In genomic region chr1:36450919-36451305, GRCh38 we compare ENCODE assay signal across 8 cellular contexts. TPM values are rescaled to one million over a fixed set of nuclear protein-coding genes. Genes with fewer than 3 reads are reported as not detected.
DNase-seq lines count a peak whose midpoint lies in the region; ATAC-seq, FAIRE-seq and TF ChIP-seq lines count a peak whose summit lies in the region.

No MANE protein-coding gene starts in this region.

- H3K27me3 ChIP-seq in Karpas-422 (ENCODE audit: low read length) (no peaks in the 10 kb centered on the region), muscle layer of colon (ENCODE audit: control insufficient read depth in 1 of 2, insufficient read depth in 2 of 2, low read length in 2 of 2) (no peaks in the 10 kb centered on the region)

- peak overlapping the region; percentile 69 for H3K4me3 Mint-ChIP-seq in dendritic cell treated with granulocyte-macrophage colony-stimulating factor and Interleukin-4, amounts not matched to agents 40 ng/mL and 50 ng/mL, for 4 days

- TF ChIP-seq RAD21 in A549 (conservative IDR thresholded peaks at IDR 0.05 in 1 of 2, IDR thresholded peaks at IDR 0.05 in 1 of 2) = no peak

- H3K79me2 ChIP-seq in Karpas-422 (ENCODE audit: low read length) = no peaks in the 10 kb centered on the region

- H3K9me2 ChIP-seq in Karpas-422 (replicated peaks; ENCODE audit: insufficient read depth, low read length) = no peaks in the 10 kb centered on the region

- H3K4me3 ChIP-seq in A549 (peak overlapping the region; percentile 53), Karpas-422 (ENCODE audit: low read length) (peak overlapping the region; percentile 92), muscle layer of colon (ENCODE audit: low read depth in 1 of 2, low read length in 2 of 2) (peak overlapping the region; percentile 59 to 91)

- H3K4me1 ChIP-seq in A549 (peaks cover 3% of the 10 kb centered on the region; the same call in 1 of the 3 replicates), Karpas-422 (ENCODE audit: low read length) (peaks cover 17% of the 10 kb centered on the region), muscle layer of colon (ENCODE audit: insufficient read depth, low read length) (peaks cover 7% of the 10 kb centered on the region)

- no peak for FAIRE-seq in A549 (lab: Jason Lieb, UNC)

- H3K4me1 Mint-ChIP-seq in dendritic cell treated with granulocyte-macrophage colony-stimulating factor and Interleukin-4, amounts not matched to agents 40 ng/mL and 50 ng/mL, for 4 days (ENCODE audit: low read depth) = peaks cover 42% of the 10 kb centered on the region

- no peak for TF ChIP-seq POLR2A in A549 (IDR thresholded peaks at IDR 0.05; ENCODE audit: low read length)

- H3K36me3 Mint-ChIP-seq in dendritic cell treated with granulocyte-macrophage colony-stimulating factor and Interleukin-4, amounts not matched to agents 40 ng/mL and 50 ng/mL, for 4 days (ENCODE audit: low read depth) = peaks cover 17% of the 10 kb centered on the region

- H4K20me1 ChIP-seq in Karpas-422 (ENCODE audit: insufficient read depth, low read depth, low read length) = no peaks in the 10 kb centered on the region

- no peak for ATAC-seq in A549
- ATAC-seq in GM19035 (IDR thresholded peaks at IDR 0.05; ENCODE audit: unreplicated experiment) = no peak

- WGBS in A549 (ENCODE audit: missing lambda C conversion rate) = 59% methylated on average over 17 of the region's 18 CpGs

- H3K4me2 ChIP-seq in A549 (peak overlapping the region; percentile 92), Karpas-422 (ENCODE audit: low read depth, low read length, poor library complexity, severe bottlenecking) (peak overlapping the region; percentile 90)

- H3K27me3 Mint-ChIP-seq in dendritic cell treated with granulocyte-macrophage colony-stimulating factor and Interleukin-4, amounts not matched to agents 40 ng/mL and 50 ng/mL, for 4 days = no peaks in the 10 kb centered on the region

- no peak for DNase-seq in A549 (ENCODE audit: low read depth in 1 of 2, low spot score in 1 of 2)
- no peak for DNase-seq in Karpas-422
- no peak for DNase-seq in NCI-H2171 treated with DMSO at 0.1 percent for 48 hours (lab: John Stamatoyannopoulos, UW)
- DNase-seq in cerebellar nuclear complex (lab: John Stamatoyannopoulos, UW) = no peak
- no peak for DNase-seq in T-helper 9 cell

- POLR2A ChIA-PET in A549 (lab: Yijun Ruan, JAX) = interaction anchor here (0.9 to 1.5 kb wide), 7 partner anchors 9 to 64 kb away, joined by 3 to 16 read pairs (median 5); partner anchors contain the start of gene MRPS15

- no peak for TF ChIP-seq CTCF in A549 (IDR thresholded peaks at IDR 0.05)

- no peaks in the 10 kb centered on the region for H3K9me3 ChIP-seq in A549
- no peaks in the 10 kb centered on the region for H3K9me3 ChIP-seq in Karpas-422 (ENCODE audit: low read length)
- H3K9me3 ChIP-seq in muscle layer of colon (ENCODE audit: low read length) = no peaks in the 10 kb centered on the region

- no peaks in the 10 kb centered on the region for H3K9me3 Mint-ChIP-seq in dendritic cell treated with granulocyte-macrophage colony-stimulating factor and Interleukin-4, amounts not matched to agents 40 ng/mL and 50 ng/mL, for 4 days

- H3K27ac Mint-ChIP-seq in dendritic cell treated with granulocyte-macrophage colony-stimulating factor and Interleukin-4, amounts not matched to agents 40 ng/mL and 50 ng/mL, for 4 days = peak overlapping the region; percentile 89

- peak overlapping the region; percentile 87 to 91 for H3K27ac ChIP-seq in A549
- peak overlapping the region; percentile 66 for H3K27ac ChIP-seq in Karpas-422 (ENCODE audit: low read length)
- H3K27ac ChIP-seq in muscle layer of colon (ENCODE audit: low read depth, low read length) = peak overlapping the region; percentile 86

- intact Hi-C loops in dendritic cell treated with granulocyte-macrophage colony-stimulating factor and Interleukin-4, amounts not matched to agents 40 ng/mL and 50 ng/mL, for 4 days (cut with micrococcal nuclease) = loop anchor here (2.0 kb wide), 1 partner anchor 14 kb away; the partner anchor contains the start of gene MRPS15

- CTCF ChIA-PET in A549 (lab: Yijun Ruan, JAX) = interaction anchor here (0.7 to 2.9 kb wide), 5 partner anchors 9 to 301 kb away, joined by 3 to 13 read pairs (median 3); partner anchors contain the start of gene TRAPPC3

- peak overlapping the region; percentile 91; the same call in 1 of the 2 replicates for H2AFZ ChIP-seq in Karpas-422 (ENCODE audit: low read length)

- H3K9ac ChIP-seq in Karpas-422 (ENCODE audit: low read length) (peak overlapping the region; percentile 89), muscle layer of colon (ENCODE audit: low read length) (peak overlapping the region; percentile 78)

- no peak for TF ChIP-seq EP300 in A549 (IDR thresholded peaks at IDR 0.05)

- peaks cover 7% of the 10 kb centered on the region for H3K36me3 ChIP-seq in Karpas-422 (ENCODE audit: insufficient read depth, low read length)
- H3K36me3 ChIP-seq in muscle layer of colon (ENCODE audit: insufficient read depth, low read length) = peaks cover 12% of the 10 kb centered on the region

TF ChIP-seq in A549, 52 proteins besides CTCF, POLR2A, EP300 and RAD21:
- TF ChIP-seq SMC3 (IDR thresholded peaks at IDR 0.05) = no peak
- no peak for TF ChIP-seq FOSL2 (IDR thresholded peaks at IDR 0.05)
- no peak for TF ChIP-seq FOSL2 (CRISPR knock-in tag; IDR thresholded peaks at IDR 0.05)
- TF ChIP-seq RARB (CRISPR knock-in tag; IDR thresholded peaks at IDR 0.05) = no peak
- TF ChIP-seq GATA3 (IDR thresholded peaks at IDR 0.05; ENCODE audit: borderline replicate concordance) = no peak
- TF ChIP-seq CBX8 (IDR thresholded peaks at IDR 0.05) = no peak
- no peak for TF ChIP-seq TP53 (CRISPR knock-in tag; IDR thresholded peaks at IDR 0.05)
- no peak for TF ChIP-seq NR3C1 (IDR thresholded peaks at IDR 0.05)
- TF ChIP-seq BHLHE40 (IDR thresholded peaks at IDR 0.05; ENCODE audit: low read depth, low read length) = no peak
- no peak for TF ChIP-seq REST (IDR thresholded peaks at IDR 0.05)
- no peak for TF ChIP-seq HDAC2 (IDR thresholded peaks at IDR 0.05)
- no peak for TF ChIP-seq CHD4 (IDR thresholded peaks at IDR 0.05; ENCODE audit: borderline replicate concordance)
TF ChIP-seq in A549: peak in this region for 0.

RNA-seq across cellular contexts. Expression of gene OSCP1, which starts 0.7 kb away (rescaled TPM):
- polyA plus RNA-seq in A549 (2011; rRNA removed) = 6.6 and 6.8 TPM in 2 replicates
- 3.3 and 3.4 TPM in 2 replicates for polyA plus RNA-seq in A549 (2012; cell fraction: cytosol; rRNA removed)
- 1.8 and 4.3 TPM in 2 replicates for polyA plus RNA-seq in A549 (2012; cell fraction: nucleus; rRNA removed)
- polyA plus RNA-seq in A549 (2017; fragmentation: RNase III; extraction: RNeasy Plus Mini Kit Qiagen cat#74134 plus additional on column Dnase treatment) = 4.0 to 4.8 TPM (median 4.6 TPM) in 3 replicates
- polyA minus RNA-seq in A549 (2011; rRNA and poly(A)+ RNA removed) = 6.7 and 7.8 TPM in 2 replicates
- total RNA-seq in Karpas-422 (2014; rRNA removed; shearing (Covaris generic); ENCODE audit: low replicate concordance) = 11.8 and 15.0 TPM in 2 replicates

RNA-seq across cellular contexts. Expression of gene MRPS15, which starts 13.3 kb away (rescaled TPM):
- 67.5 and 79.7 TPM in 2 replicates for polyA plus RNA-seq in A549 (2011; rRNA removed)
- polyA plus RNA-seq in A549 (2012; cell fraction: cytosol; rRNA removed) = 71.1 and 76.6 TPM in 2 replicates
- 33.4 and 36.7 TPM in 2 replicates for polyA plus RNA-seq in A549 (2012; cell fraction: nucleus; rRNA removed)
- polyA plus RNA-seq in A549 (2017; fragmentation: RNase III; extraction: RNeasy Plus Mini Kit Qiagen cat#74134 plus additional on column Dnase treatment) = 70.5 to 74.7 TPM (median 73.9 TPM) in 3 replicates
- 14.9 and 15.4 TPM in 2 replicates for polyA minus RNA-seq in A549 (2011; rRNA and poly(A)+ RNA removed)
- 86.7 and 108 TPM in 2 replicates for total RNA-seq in Karpas-422 (2014; rRNA removed; shearing (Covaris generic); ENCODE audit: low replicate concordance)

RNA-seq across cellular contexts. Expression of gene CSF3R, which starts 31.8 kb away (rescaled TPM):
- polyA plus RNA-seq in A549 (2011; rRNA removed) = not detected in 2 replicates
- not detected in 2 replicates for polyA plus RNA-seq in A549 (2012; cell fraction: cytosol; rRNA removed)
- 0.01 TPM in 1 of 2 replicates, not detected in the other for polyA plus RNA-seq in A549 (2012; cell fraction: nucleus; rRNA removed)
- not detected in 3 replicates for polyA plus RNA-seq in A549 (2017; fragmentation: RNase III; extraction: RNeasy Plus Mini Kit Qiagen cat#74134 plus additional on column Dnase treatment)
- 0.05 TPM in 1 of 2 replicates, not detected in the other for polyA minus RNA-seq in A549 (2011; rRNA and poly(A)+ RNA removed)
- not detected in 2 replicates for total RNA-seq in Karpas-422 (2014; rRNA removed; shearing (Covaris generic); ENCODE audit: low replicate concordance)

RNA-seq across cellular contexts. Expression of gene LSM10, which starts 53.2 kb away (rescaled TPM):
- polyA plus RNA-seq in A549 (2011; rRNA removed) = 44.3 and 54.9 TPM in 2 replicates
- polyA plus RNA-seq in A549 (2012; cell fraction: cytosol; rRNA removed) = 107 and 112 TPM in 2 replicates
- polyA plus RNA-seq in A549 (2012; cell fraction: nucleus; rRNA removed) = 43.2 and 51.7 TPM in 2 replicates
- 40.3 to 43.3 TPM (median 40.7 TPM) in 3 replicates for polyA plus RNA-seq in A549 (2017; fragmentation: RNase III; extraction: RNeasy Plus Mini Kit Qiagen cat#74134 plus additional on column Dnase treatment)
- 30.2 and 39.9 TPM in 2 replicates for polyA minus RNA-seq in A549 (2011; rRNA and poly(A)+ RNA removed)
- total RNA-seq in Karpas-422 (2014; rRNA removed; shearing (Covaris generic); ENCODE audit: low replicate concordance) = 19.4 and 19.5 TPM in 2 replicates
